1 cellular context compared by ENCODE assay signal in the genomic region with DNA sequence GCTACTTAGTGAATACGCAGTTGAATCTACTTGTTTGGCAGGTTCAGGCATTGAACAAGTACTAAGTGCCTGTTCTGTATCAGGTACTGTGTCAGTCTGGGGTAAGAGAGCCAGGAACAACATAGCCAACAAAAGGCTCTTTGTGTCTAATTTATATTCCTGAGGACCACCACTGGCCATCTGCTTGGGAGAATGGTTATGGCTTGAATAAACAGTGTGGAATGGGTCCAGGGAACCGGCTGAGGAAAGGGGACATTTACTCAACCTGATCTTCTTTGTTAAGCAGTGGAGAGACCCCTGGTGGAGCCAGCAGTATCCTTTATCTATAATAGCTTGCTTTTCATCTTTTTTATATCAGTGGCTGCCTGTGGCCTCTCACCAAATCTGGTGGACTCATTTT.
TF ChIP-seq lines count a peak whose summit lies in the region.

No MANE protein-coding gene starts in this region.

TF ChIP-seq in IMR-90, 13 proteins besides CTCF, POLR2A, EP300 and RAD21:
- no peak for TF ChIP-seq MXI1 (IDR thresholded peaks at IDR 0.05; ENCODE audit: borderline replicate concordance, low read depth, low read length)
- no peak for TF ChIP-seq FOS (IDR thresholded peaks at IDR 0.05; ENCODE audit: low read depth, low read length)
- TF ChIP-seq RCOR1 (IDR thresholded peaks at IDR 0.05; ENCODE audit: insufficient replicate concordance, low read length): no peak
- no peak for TF ChIP-seq ELK1 (IDR thresholded peaks at IDR 0.05; ENCODE audit: borderline replicate concordance, low read depth, low read length)
- TF ChIP-seq MAZ (IDR thresholded peaks at IDR 0.05; ENCODE audit: borderline replicate concordance, low read depth, low read length): no peak
- no peak for TF ChIP-seq CHD1 (IDR thresholded peaks at IDR 0.05; ENCODE audit: low read depth, low read length)
